Comparison of ENCODE assay signal across 8 cellular contexts in genomic region chrX:9341305-9342201, GRCh38.
DNase-seq lines count a peak whose midpoint lies in the region; ATAC-seq and TF ChIP-seq lines count a peak whose summit lies in the region.

No MANE protein-coding gene starts in this region.

- peak overlapping the region; percentile 59 to 77 (median 62) for H3K27ac ChIP-seq in right lobe of liver

- ATAC-seq in GM21576 (IDR thresholded peaks at IDR 0.05; ENCODE audit: unreplicated experiment): peak; percentile 82
- peak; percentile 62 for ATAC-seq in T-helper 17 cell
- peak; percentile 39 to 65 (median 48) for ATAC-seq in right lobe of liver

- no peaks in the 10 kb centered on the region for H3K36me3 Mint-ChIP-seq in T-helper 17 cell (ENCODE audit: low read depth)

- TF ChIP-seq POLR2A in right lobe of liver (IDR thresholded peaks at IDR 0.05): no peak

- in situ Hi-C loops in KBM-7 (cut with MboI; ENCODE audit: low pct_unique_long_range_greater_than_20kb, low sequenced_read_pairs): loop anchor here (25.0 kb wide), 1 partner anchor 379 kb away; no protein-coding TSS in a partner anchor

- peak overlapping the region; percentile 95 for H3K27ac Mint-ChIP-seq in T-helper 17 cell

- 10% methylated on average over 15 of the region's 15 CpGs for whole genome bisulfite sequencing in right lobe of liver (ENCODE audit: insufficient coverage, low coverage, low lambda C conversion rate, missing lambda C conversion rate)

- H3K27me3 ChIP-seq in right lobe of liver: no peaks in the 10 kb centered on the region

- intact Hi-C loops in right lobe of liver (cut with DNase I): loop anchor here (10.0 kb wide), 1 partner anchor 123 kb away; the partner anchor contains the start of gene TBL1X (in 2 of the 2)

- H3K27me3 Mint-ChIP-seq in T-helper 17 cell: no peaks in the 10 kb centered on the region

- H3K36me3 ChIP-seq in right lobe of liver: no peaks in the 10 kb centered on the region

- TF ChIP-seq CTCF in GM10248 (IDR thresholded peaks at IDR 0.05; ENCODE audit: control extremely low read depth, extremely low read depth, low read depth, missing control alignments) (no peak), cardiac fibroblast (IDR thresholded peaks at IDR 0.05; ENCODE audit: low read depth, low read length) (no peak), right lobe of liver (IDR thresholded peaks at IDR 0.05) (no peak)

- CTCF ChIA-PET in GM10248 (lab: Yijun Ruan, JAX): no interaction called here

- DNase-seq in GM10248 (ENCODE audit: extremely low spot score) (peak; percentile 71), KBM-7 (peak; percentile 88), T-helper 17 cell (peak in 2 of 3 donors; percentile 23 to 35), cardiac fibroblast (ENCODE audit: low read depth in 2 of 2) (peak; percentile 54 to 69), right lobe of liver (peak; percentile 59 to 69 (median 69)), AG20443 (ENCODE audit: low spot score) (no peak)
- DNase-seq in stimulated activated CD8-positive, alpha-beta memory T cell treated with anti-CD3 and anti-CD28 coated beads, Interleukin-7, amount 100 ng/mL, for 4 hours (ENCODE audit: low read depth in 2 of 2): peak; percentile 10 to 41

- H3K4me1 Mint-ChIP-seq in T-helper 17 cell: peaks cover 22% of the 10 kb centered on the region

- H3K9me3 ChIP-seq in T-helper 17 cell (ENCODE audit: control insufficient read depth, low read length, poor library complexity, severe bottlenecking) (no peaks in the 10 kb centered on the region), right lobe of liver (no peaks in the 10 kb centered on the region)

- POLR2A ChIA-PET in GM10248 (lab: Yijun Ruan, JAX): no interaction called here

- H3K4me3 ChIP-seq in cardiac fibroblast (replicated peaks in 1 of 2; ENCODE audit: low read depth in 2 of 2, low read length in 2 of 2): peak overlapping the region in 1 of 2 donors; percentile 7
- peak overlapping the region; percentile 16 to 31 (median 16) for H3K4me3 ChIP-seq in right lobe of liver

- H3K4me3 Mint-ChIP-seq in T-helper 17 cell: peak overlapping the region; percentile 85

- peaks cover 0 to 16% (median 0%) of the 10 kb centered on the region in 4 donors for H3K4me1 ChIP-seq in right lobe of liver
